In genomic region chr20:46000571-46001145, GRCh38 we compare ENCODE assay signal across 1 cellular context.
TF ChIP-seq lines count a peak whose summit lies in the region.

No MANE protein-coding gene starts in this region.

TF ChIP-seq in endothelial cell of umbilical vein, 7 proteins besides CTCF, POLR2A, EP300 and RAD21 (continued from another document):
- TF ChIP-seq MAX (IDR thresholded peaks at IDR 0.05; ENCODE audit: insufficient read depth, insufficient read length), result no peak
- no peak for TF ChIP-seq GATA2 (IDR thresholded peaks at IDR 0.05; ENCODE audit: insufficient read depth, insufficient read length, low read depth, low read length)
- TF ChIP-seq MYC (IDR thresholded peaks at IDR 0.05; ENCODE audit: low read depth, low read length), result no peak
- no peak for TF ChIP-seq EZH2 (IDR thresholded peaks at IDR 0.05; ENCODE audit: borderline replicate concordance, low read depth, low read length, severe bottlenecking)
- no peak for TF ChIP-seq POLR2AphosphoS5 (IDR thresholded peaks at IDR 0.05; ENCODE audit: insufficient read depth, low read depth, low read length)
- no peak for TF ChIP-seq FOS (IDR thresholded peaks at IDR 0.05; ENCODE audit: borderline replicate concordance, insufficient read depth, low read length)
TF ChIP-seq in endothelial cell of umbilical vein: peak in this region for 0.
